In the genomic region with DNA sequence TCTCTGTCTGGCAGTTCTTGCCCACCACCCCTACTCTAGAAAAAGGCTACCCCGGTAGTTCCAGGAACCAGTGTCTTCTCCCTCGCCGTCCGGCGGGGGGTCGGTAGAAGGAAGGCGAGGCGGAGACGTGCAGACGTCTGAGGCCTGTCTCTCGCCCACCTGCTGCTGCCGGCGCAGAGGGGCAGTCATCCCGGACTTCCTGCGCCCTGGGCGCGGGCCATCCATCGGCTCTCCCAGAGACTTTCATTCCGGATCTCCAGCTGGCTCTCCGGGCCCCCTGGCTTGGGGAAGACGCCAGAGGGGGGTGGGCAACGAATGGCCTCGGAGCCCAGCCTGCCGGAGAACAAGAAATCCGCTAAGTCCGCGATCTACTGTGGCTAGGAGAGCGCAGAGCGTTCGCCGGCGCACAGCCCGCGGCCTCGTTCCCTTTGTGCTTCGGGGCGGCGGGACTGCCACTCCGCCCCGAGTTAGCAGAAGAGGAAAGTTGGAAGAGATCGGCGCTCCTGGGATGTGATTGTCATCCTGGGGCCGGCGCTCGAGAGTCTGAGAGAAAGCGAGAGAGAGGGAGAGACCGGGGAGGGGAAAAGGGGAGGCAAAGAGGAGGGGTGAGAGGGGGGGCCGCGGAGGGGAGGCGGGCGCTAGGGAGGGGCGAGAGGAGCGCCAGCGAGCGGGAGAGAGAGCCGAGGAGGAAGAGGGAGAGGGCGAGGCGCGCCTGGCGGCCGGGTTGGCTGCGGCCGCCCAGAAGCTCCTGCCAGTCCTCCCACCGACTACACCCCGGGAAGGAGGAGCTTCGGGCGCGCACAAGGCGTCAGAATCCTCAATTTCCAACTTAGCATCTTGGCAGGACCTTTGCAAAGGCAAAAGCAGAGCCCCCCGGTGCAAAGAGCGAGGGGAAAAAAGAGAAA, we compare ENCODE assay signal across 8 cellular contexts. TPM values are rescaled to one million over a fixed set of nuclear protein-coding genes. Genes with fewer than 3 reads are reported as not detected.
DNase-seq lines count a peak whose midpoint lies in the region; ATAC-seq and TF ChIP-seq lines count a peak whose summit lies in the region.

TSS of gene IRX5 (plus strand) at position 832 of the 905 bp plus-strand sequence. CDS start 334 bp downstream, outside the sequence.

- H3K36me3 ChIP-seq in PC-9 (ENCODE audit: low read depth) = no peaks in the 10 kb centered on the region
- H3K36me3 ChIP-seq in ascending aorta = peaks cover 0 to 3% of the 10 kb centered on the region in 2 donors

- H3F3A ChIP-seq in PC-9 (ENCODE audit: insufficient read depth, low read depth) = no peaks in the 10 kb centered on the region; the same call in 1 of the 2 replicates

- no peak for TF ChIP-seq CTCF in PC-9 (conservative IDR thresholded peaks at IDR 0.05)
- TF ChIP-seq CTCF in ascending aorta (IDR thresholded peaks at IDR 0.05) = peak in 2 of 3 experiments; percentile 4 to 26

- H3K4me2 ChIP-seq in PC-9 = peak within 1 kb of the TSS; percentile 90

- DNase-seq in GM04503 (ENCODE audit: low read depth) = peak; percentile 85
- DNase-seq in LHCN-M2 (ENCODE audit: low read depth) = peak; percentile 97
- DNase-seq in PC-9 = peak; percentile 56 to 79
- DNase-seq in ascending aorta (ENCODE audit: low spot score in 2 of 2) = peak; percentile 57 to 94
- DNase-seq in left ventricle myocardium superior = peak; percentile 92
- peak; percentile 96 for DNase-seq in pons (ENCODE audit: low spot score)

- H2AFZ ChIP-seq in PC-9 = peak within 1 kb of the TSS; percentile 98

- H3K27me3 ChIP-seq in PC-9 (ENCODE audit: insufficient read depth, low read depth) (no peaks in the 10 kb centered on the region), ascending aorta (no peaks in the 10 kb centered on the region)

- CTCF ChIA-PET in PC-9 (lab: Charles Lee) = no interaction called here

- H3K4me1 ChIP-seq in PC-9 (replicated peaks; ENCODE audit: insufficient read depth) (peaks cover 24% of the 10 kb centered on the region), ascending aorta (peaks cover 7 to 13% of the 10 kb centered on the region in 2 donors)

- H3K9me3 ChIP-seq in PC-9 (ENCODE audit: insufficient read depth, low read depth) (no peaks in the 10 kb centered on the region), ascending aorta (no peaks in the 10 kb centered on the region)

- no TSS peak for BruUV-seq in PC-9 (replicated peaks; lab: Mats Ljungman, UMichigan)

- intact Hi-C loops in PC-9 (cut with micrococcal nuclease; ENCODE audit: unreplicated experiment) = no loop called here
- intact Hi-C loops in ascending aorta (cut with DNase I) = loop anchor here (2.0 to 10.0 kb wide), 3 partner anchors 735 to 1427 kb away; partner anchors contain the start of genes AKTIP and GNAO1
- intact Hi-C loops in left ventricle myocardium superior (cut with micrococcal nuclease) = no loop called here

- H3K4me3 ChIP-seq in PC-9 = peak within 1 kb of the TSS; percentile 80
- H3K4me3 ChIP-seq in ascending aorta = peak within 1 kb of the TSS; percentile 82 to 94

- no peaks in the 10 kb centered on the region for H3K9me2 ChIP-seq in PC-9 (ENCODE audit: insufficient read depth)

- ATAC-seq in left ventricle myocardium superior (peak; percentile 74), HG03025 (IDR thresholded peaks at IDR 0.05; ENCODE audit: low FRiP score, unreplicated experiment) (no peak), GM21737 (IDR thresholded peaks at IDR 0.05; ENCODE audit: unreplicated experiment) (no peak)

- 0 out of 2 replicates have a peak, but pooled peaks cover 2% of the 10 kb centered on the region for H4K20me1 ChIP-seq in PC-9 (ENCODE audit: insufficient read depth)

- POLR2A ChIA-PET in PC-9 (lab: Charles Lee; ENCODE audit: unreplicated experiment) = interaction anchor here (0.6 kb wide), 1 partner anchor 645 kb away, joined by 3 read pairs; no protein-coding TSS in a partner anchor

- H3K79me2 ChIP-seq in PC-9 (ENCODE audit: low read depth) = peaks cover 36% of the 10 kb centered on the region

- H3K27ac ChIP-seq in PC-9 = no peak within 1 kb of the TSS
- H3K27ac ChIP-seq in ascending aorta = peak within 1 kb of the TSS; percentile 91 to 99

RNA-seq across cellular contexts. Expression of gene IRX5, which starts in this region (rescaled TPM):
- total RNA-seq in LHCN-M2 (2014; rRNA removed) (13.1 and 14.6 TPM in 2 replicates), PC-9 (2021) (not detected in 2 replicates), ascending aorta (not detected), left ventricle myocardium superior (0.47 TPM)
- 6.0 TPM for polyA plus RNA-seq in LHCN-M2 (2012)

Comparison
In these comparisons a context has a peak if more than half of its experiments do, and no peak if none do; other contexts are left out.
1. Peak in DNase-seq, H3K4me3 ChIP-seq and H3K4me2 ChIP-seq in PC-9; RNA of the gene not detected or under 1 TPM.
2. Peak in DNase-seq, H3K4me3 ChIP-seq and H3K27ac ChIP-seq in ascending aorta; RNA of the gene not detected or under 1 TPM.
3. Peak in DNase-seq and ATAC-seq in left ventricle myocardium superior; RNA of the gene not detected or under 1 TPM.